Comparison of ENCODE assay signal across 1 cellular context in the genomic region with DNA sequence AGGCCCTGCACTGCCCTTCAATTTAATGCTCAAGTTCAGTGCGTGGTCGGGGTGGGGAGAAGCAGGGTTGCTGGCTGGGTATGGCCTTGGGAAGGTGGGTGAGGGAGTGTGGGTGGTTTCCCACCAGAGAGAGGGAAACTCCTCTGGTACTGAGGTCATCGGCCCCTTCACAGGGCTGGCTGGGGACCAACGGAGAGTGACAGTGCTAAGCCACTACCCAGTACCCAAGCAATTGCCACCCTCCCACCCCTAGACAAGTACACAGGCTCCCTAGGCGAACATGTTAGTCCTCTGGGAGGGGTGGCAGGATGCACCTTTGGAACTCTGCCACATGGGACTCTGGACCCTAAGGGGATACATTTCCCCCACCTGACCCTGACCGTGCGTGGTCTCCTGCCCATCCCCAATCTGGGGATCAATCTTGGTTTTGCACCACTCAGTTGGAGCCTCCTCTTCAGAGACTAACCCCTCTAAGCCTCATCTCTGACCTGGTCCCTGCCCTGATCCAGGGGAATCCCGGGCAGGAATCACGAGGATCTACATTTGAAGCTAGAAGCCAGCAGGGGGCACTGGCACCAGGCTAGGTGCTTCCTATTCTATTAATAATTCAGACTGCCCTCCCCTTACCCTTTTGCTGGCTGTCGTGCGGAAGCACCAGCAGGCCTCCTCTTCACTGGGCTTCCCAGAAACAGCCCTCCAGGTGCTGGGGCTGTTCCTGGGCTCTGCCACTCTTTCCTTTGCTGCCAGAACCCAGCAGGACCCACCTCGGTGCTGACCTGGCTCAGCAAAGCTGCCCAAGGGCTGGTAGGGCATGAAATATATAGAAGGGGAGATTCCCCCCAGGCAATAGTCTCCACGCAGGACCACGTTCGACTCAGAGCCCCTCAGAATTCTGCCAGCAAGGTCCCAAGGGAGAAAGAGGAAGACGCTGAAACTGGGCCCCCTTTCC.
TF ChIP-seq lines count a peak whose summit lies in the region.

No MANE protein-coding gene starts in this region.

TF ChIP-seq in H1, 55 proteins besides CTCF, POLR2A, EP300 and RAD21 (continued from another document):
- TF ChIP-seq BRCA1 (IDR thresholded peaks at IDR 0.05; ENCODE audit: low read depth, low read length) = no peak
- TF ChIP-seq KDM4A (IDR thresholded peaks at IDR 0.05; ENCODE audit: low read depth, low read length, severe bottlenecking) = no peak
- TF ChIP-seq, protein P1, sequence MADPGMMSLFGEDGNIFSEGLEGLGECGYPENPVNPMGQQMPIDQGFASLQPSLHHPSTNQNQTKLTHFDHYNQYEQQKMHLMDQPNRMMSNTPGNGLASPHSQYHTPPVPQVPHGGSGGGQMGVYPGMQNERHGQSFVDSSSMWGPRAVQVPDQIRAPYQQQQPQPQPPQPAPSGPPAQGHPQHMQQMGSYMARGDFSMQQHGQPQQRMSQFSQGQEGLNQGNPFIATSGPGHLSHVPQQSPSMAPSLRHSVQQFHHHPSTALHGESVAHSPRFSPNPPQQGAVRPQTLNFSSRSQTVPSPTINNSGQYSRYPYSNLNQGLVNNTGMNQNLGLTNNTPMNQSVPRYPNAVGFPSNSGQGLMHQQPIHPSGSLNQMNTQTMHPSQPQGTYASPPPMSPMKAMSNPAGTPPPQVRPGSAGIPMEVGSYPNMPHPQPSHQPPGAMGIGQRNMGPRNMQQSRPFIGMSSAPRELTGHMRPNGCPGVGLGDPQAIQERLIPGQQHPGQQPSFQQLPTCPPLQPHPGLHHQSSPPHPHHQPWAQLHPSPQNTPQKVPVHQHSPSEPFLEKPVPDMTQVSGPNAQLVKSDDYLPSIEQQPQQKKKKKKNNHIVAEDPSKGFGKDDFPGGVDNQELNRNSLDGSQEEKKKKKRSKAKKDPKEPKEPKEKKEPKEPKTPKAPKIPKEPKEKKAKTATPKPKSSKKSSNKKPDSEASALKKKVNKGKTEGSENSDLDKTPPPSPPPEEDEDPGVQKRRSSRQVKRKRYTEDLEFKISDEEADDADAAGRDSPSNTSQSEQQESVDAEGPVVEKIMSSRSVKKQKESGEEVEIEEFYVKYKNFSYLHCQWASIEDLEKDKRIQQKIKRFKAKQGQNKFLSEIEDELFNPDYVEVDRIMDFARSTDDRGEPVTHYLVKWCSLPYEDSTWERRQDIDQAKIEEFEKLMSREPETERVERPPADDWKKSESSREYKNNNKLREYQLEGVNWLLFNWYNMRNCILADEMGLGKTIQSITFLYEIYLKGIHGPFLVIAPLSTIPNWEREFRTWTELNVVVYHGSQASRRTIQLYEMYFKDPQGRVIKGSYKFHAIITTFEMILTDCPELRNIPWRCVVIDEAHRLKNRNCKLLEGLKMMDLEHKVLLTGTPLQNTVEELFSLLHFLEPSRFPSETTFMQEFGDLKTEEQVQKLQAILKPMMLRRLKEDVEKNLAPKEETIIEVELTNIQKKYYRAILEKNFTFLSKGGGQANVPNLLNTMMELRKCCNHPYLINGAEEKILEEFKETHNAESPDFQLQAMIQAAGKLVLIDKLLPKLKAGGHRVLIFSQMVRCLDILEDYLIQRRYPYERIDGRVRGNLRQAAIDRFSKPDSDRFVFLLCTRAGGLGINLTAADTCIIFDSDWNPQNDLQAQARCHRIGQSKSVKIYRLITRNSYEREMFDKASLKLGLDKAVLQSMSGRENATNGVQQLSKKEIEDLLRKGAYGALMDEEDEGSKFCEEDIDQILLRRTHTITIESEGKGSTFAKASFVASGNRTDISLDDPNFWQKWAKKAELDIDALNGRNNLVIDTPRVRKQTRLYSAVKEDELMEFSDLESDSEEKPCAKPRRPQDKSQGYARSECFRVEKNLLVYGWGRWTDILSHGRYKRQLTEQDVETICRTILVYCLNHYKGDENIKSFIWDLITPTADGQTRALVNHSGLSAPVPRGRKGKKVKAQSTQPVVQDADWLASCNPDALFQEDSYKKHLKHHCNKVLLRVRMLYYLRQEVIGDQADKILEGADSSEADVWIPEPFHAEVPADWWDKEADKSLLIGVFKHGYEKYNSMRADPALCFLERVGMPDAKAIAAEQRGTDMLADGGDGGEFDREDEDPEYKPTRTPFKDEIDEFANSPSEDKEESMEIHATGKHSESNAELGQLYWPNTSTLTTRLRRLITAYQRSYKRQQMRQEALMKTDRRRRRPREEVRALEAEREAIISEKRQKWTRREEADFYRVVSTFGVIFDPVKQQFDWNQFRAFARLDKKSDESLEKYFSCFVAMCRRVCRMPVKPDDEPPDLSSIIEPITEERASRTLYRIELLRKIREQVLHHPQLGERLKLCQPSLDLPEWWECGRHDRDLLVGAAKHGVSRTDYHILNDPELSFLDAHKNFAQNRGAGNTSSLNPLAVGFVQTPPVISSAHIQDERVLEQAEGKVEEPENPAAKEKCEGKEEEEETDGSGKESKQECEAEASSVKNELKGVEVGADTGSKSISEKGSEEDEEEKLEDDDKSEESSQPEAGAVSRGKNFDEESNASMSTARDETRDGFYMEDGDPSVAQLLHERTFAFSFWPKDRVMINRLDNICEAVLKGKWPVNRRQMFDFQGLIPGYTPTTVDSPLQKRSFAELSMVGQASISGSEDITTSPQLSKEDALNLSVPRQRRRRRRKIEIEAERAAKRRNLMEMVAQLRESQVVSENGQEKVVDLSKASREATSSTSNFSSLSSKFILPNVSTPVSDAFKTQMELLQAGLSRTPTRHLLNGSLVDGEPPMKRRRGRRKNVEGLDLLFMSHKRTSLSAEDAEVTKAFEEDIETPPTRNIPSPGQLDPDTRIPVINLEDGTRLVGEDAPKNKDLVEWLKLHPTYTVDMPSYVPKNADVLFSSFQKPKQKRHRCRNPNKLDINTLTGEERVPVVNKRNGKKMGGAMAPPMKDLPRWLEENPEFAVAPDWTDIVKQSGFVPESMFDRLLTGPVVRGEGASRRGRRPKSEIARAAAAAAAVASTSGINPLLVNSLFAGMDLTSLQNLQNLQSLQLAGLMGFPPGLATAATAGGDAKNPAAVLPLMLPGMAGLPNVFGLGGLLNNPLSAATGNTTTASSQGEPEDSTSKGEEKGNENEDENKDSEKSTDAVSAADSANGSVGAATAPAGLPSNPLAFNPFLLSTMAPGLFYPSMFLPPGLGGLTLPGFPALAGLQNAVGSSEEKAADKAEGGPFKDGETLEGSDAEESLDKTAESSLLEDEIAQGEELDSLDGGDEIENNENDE (IDR thresholded peaks at IDR 0.05; ENCODE audit: insufficient replicate concordance, low read length) = no peak
- TF ChIP-seq TAF7 (optimal IDR thresholded peaks at IDR 0.05; ENCODE audit: borderline replicate concordance, low read depth, low read length) = no peak
- TF ChIP-seq MAFK (IDR thresholded peaks at IDR 0.05; ENCODE audit: low read depth, low read length) = no peak
- TF ChIP-seq KDM5A (IDR thresholded peaks at IDR 0.05; ENCODE audit: low read length) = no peak
- no peak for TF ChIP-seq JUND (IDR thresholded peaks at IDR 0.05; ENCODE audit: low read length)
